1 cellular context compared by ENCODE assay signal in the genomic region with DNA sequence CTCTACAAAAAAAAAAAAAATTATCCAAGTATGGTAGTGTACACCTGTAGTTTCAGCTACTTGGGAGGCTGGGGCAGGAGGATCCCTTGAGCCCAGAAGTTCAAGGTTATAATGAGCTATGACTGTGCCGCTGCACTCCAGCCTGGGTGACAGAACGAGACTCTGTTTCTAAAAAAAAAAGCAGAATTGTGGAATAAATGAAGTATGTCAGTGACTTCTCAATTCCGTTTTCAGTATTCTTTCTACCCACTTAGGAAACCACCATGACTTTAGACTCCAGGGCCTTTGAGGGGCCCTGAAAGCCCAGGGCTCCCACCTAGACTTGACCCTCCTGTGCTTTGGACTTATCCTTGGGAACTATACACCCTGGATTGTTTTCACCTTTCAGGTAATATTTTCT.
TF ChIP-seq lines count a peak whose summit lies in the region.

No MANE protein-coding gene starts in this region.

TF ChIP-seq in HepG2, 621 proteins besides CTCF, POLR2A, EP300 and RAD21:
- no peak for TF ChIP-seq MTF1 (CRISPR knock-in tag; IDR thresholded peaks at IDR 0.05)
- TF ChIP-seq, protein P1, sequence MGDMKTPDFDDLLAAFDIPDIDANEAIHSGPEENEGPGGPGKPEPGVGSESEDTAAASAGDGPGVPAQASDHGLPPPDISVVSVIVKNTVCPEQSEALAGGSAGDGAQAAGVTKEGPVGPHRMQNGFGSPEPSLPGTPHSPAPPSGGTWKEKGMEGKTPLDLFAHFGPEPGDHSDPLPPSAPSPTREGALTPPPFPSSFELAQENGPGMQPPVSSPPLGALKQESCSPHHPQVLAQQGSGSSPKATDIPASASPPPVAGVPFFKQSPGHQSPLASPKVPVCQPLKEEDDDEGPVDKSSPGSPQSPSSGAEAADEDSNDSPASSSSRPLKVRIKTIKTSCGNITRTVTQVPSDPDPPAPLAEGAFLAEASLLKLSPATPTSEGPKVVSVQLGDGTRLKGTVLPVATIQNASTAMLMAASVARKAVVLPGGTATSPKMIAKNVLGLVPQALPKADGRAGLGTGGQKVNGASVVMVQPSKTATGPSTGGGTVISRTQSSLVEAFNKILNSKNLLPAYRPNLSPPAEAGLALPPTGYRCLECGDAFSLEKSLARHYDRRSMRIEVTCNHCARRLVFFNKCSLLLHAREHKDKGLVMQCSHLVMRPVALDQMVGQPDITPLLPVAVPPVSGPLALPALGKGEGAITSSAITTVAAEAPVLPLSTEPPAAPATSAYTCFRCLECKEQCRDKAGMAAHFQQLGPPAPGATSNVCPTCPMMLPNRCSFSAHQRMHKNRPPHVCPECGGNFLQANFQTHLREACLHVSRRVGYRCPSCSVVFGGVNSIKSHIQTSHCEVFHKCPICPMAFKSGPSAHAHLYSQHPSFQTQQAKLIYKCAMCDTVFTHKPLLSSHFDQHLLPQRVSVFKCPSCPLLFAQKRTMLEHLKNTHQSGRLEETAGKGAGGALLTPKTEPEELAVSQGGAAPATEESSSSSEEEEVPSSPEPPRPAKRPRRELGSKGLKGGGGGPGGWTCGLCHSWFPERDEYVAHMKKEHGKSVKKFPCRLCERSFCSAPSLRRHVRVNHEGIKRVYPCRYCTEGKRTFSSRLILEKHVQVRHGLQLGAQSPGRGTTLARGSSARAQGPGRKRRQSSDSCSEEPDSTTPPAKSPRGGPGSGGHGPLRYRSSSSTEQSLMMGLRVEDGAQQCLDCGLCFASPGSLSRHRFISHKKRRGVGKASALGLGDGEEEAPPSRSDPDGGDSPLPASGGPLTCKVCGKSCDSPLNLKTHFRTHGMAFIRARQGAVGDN (CRISPR knock-in tag; IDR thresholded peaks at IDR 0.05), result no peak
- TF ChIP-seq HOXD1 (CRISPR knock-in tag; IDR thresholded peaks at IDR 0.05), result no peak
- TF ChIP-seq ZNF652 (CRISPR knock-in tag; IDR thresholded peaks at IDR 0.05; ENCODE audit: borderline replicate concordance, low read depth), result no peak
- TF ChIP-seq NBN (conservative IDR thresholded peaks at IDR 0.05), result no peak
- TF ChIP-seq IRF2 (CRISPR knock-in tag; IDR thresholded peaks at IDR 0.05), result no peak
- TF ChIP-seq ZNF839 (CRISPR knock-in tag; IDR thresholded peaks at IDR 0.05; ENCODE audit: borderline replicate concordance), result no peak
- no peak for TF ChIP-seq POLR2AphosphoS2 (IDR thresholded peaks at IDR 0.05; ENCODE audit: low read depth, low read length)
- TF ChIP-seq PCBP1 (IDR thresholded peaks at IDR 0.05; ENCODE audit: borderline replicate concordance, low read depth, low read length), result no peak
- no peak for TF ChIP-seq SCMH1 (CRISPR knock-in tag; IDR thresholded peaks at IDR 0.05; ENCODE audit: borderline replicate concordance)
- TF ChIP-seq TERF1 (CRISPR knock-in tag; IDR thresholded peaks at IDR 0.05), result no peak
- TF ChIP-seq ZNF224 (CRISPR knock-in tag; IDR thresholded peaks at IDR 0.05), result no peak
- TF ChIP-seq ZNF713 (CRISPR knock-in tag; IDR thresholded peaks at IDR 0.05), result no peak
TF ChIP-seq in HepG2: peak in this region for 0.
